In genomic region chr14:25049127-25049558, GRCh38 we compare ENCODE assay signal across 8 cellular contexts. TPM values are rescaled to one million over a fixed set of nuclear protein-coding genes. Genes with fewer than 3 reads are reported as not detected.
DNase-seq lines count a peak whose midpoint lies in the region; FAIRE-seq and TF ChIP-seq lines count a peak whose summit lies in the region.

No MANE protein-coding gene starts in this region.

- TF ChIP-seq CTCF in GM12864 (IDR thresholded peaks at IDR 0.05; ENCODE audit: low read depth, low read length, missing control alignments) (no peak), breast epithelium (IDR thresholded peaks at IDR 0.05) (no peak), kidney (IDR thresholded peaks at IDR 0.05; ENCODE audit: borderline replicate concordance, extremely low read depth, insufficient read depth) (no peak), spleen (IDR thresholded peaks at IDR 0.05 in 8 of 11, conservative IDR thresholded peaks at IDR 0.05 in 3 of 11) (no peak)

- H3K27me3 ChIP-seq in breast epithelium = peaks cover 4 to 24% of the 10 kb centered on the region in 2 donors
- H3K27me3 ChIP-seq in spleen (replicated peaks in 1 of 7) = peaks cover 4 to 81% (median 47%) of the 10 kb centered on the region in 7 donors

- peaks cover 0 to 8% of the 10 kb centered on the region in 2 donors for H3K4me1 ChIP-seq in breast epithelium
- peaks cover 0 to 7% of the 10 kb centered on the region in 2 donors for H3K4me1 ChIP-seq in kidney (ENCODE audit: control insufficient read depth in 1 of 2, insufficient read depth in 1 of 2, low read depth in 1 of 2, low read length in 2 of 2)
- H3K4me1 ChIP-seq in spleen = peaks cover 7 to 25% (median 18%) of the 10 kb centered on the region in 6 donors

- 5 to 6% (median 6%) methylated on average over 19 to 34 of the region's 34 CpGs for WGBS in spleen, 5 donors

- H3K9me3 ChIP-seq in breast epithelium (no peaks in the 10 kb centered on the region), kidney (ENCODE audit: control insufficient read depth in 1 of 2, low read length in 2 of 2) (no peaks in the 10 kb centered on the region), spleen (no peaks in the 10 kb centered on the region)

- intact Hi-C loops in breast epithelium (cut with DNase I; ENCODE audit: low total_unique reads) (loop anchor here (10.0 kb wide), 1 partner anchor 244 kb away; no protein-coding TSS in a partner anchor), kidney (cut with DNase I) (loop anchor here (10.0 kb wide), 1 partner anchor 244 kb away; no protein-coding TSS in a partner anchor), spleen (cut with DNase I; ENCODE audit: low total_unique reads) (no loop called here)

- peak overlapping the region; percentile 38; the same call in 1 of the 2 replicates for H3K4me3 ChIP-seq in GM12864 (ENCODE audit: low read depth, low read length)
- peak overlapping the region; percentile 63 to 84 (median 64) for H3K4me3 ChIP-seq in breast epithelium
- peak overlapping the region; percentile 41 to 57 for H3K4me3 ChIP-seq in kidney (ENCODE audit: low read length in 2 of 2)
- H3K4me3 ChIP-seq in spleen = peak overlapping the region; percentile 37 to 69 (median 47)

- no peak for FAIRE-seq in kidney (lab: Jason Lieb, UNC)

- no peak overlapping the region for H3K27ac ChIP-seq in breast epithelium
- H3K27ac ChIP-seq in kidney (ENCODE audit: low read depth in 2 of 2, low read length in 2 of 2) = no peak overlapping the region
- no peak overlapping the region for H3K27ac ChIP-seq in spleen

- H3K36me3 ChIP-seq in breast epithelium = no peaks in the 10 kb centered on the region
- no peaks in the 10 kb centered on the region for H3K36me3 ChIP-seq in kidney (ENCODE audit: control insufficient read depth in 1 of 2, insufficient read depth in 2 of 2, low read length in 2 of 2)
- H3K36me3 ChIP-seq in spleen = no peaks in the 10 kb centered on the region

- TF ChIP-seq POLR2A in breast epithelium (IDR thresholded peaks at IDR 0.05) (no peak), spleen (IDR thresholded peaks at IDR 0.05) (no peak)

- H3K9ac ChIP-seq in kidney (ENCODE audit: low read length in 2 of 2) = no peak overlapping the region

- no peak for DNase-seq in GM12864 (ENCODE audit: low read depth)
- no peak for DNase-seq in breast epithelium (ENCODE audit: low spot score in 2 of 2)
- peak; percentile 59 for DNase-seq in kidney
- no peak for DNase-seq in spleen
- no peak for DNase-seq in activated CD4-positive, CD25-positive, alpha-beta regulatory T cell (lab: John Stamatoyannopoulos, UW)
- no peak for DNase-seq in NCI-H526 treated with DMSO at 0.1 percent for 48 hours (lab: John Stamatoyannopoulos, UW)
- no peak for DNase-seq in NCI-H2081 treated with DMSO at 0.1 percent for 48 hours (lab: John Stamatoyannopoulos, UW)
- no peak for DNase-seq in activated CD8-positive, alpha-beta memory T cell treated with anti-CD3 and anti-CD28 coated beads for 24 hours

RNA-seq across cellular contexts. Expression of gene STXBP6, which starts 0.8 kb away (rescaled TPM):
- total RNA-seq in breast epithelium = 1 to 10 TPM; 2.6 to 8.3 (median 5.3) TPM
- total RNA-seq in kidney = 3.9 TPM
- polyA plus RNA-seq in kidney (ENCODE audit: insufficient read depth, low read depth, low replicate concordance) = 2.8 TPM
- total RNA-seq in spleen = 1 to 10 TPM in 2 of 7 donors, under 1 TPM in 5; 0.77 to 1.3 (median 0.92) TPM
- polyA plus RNA-seq in spleen = 1 to 10 TPM in 1 of 3 donors, under 1 TPM in 2; 0.76 to 1.4 (median 0.83) TPM
